8 cellular contexts compared by ENCODE assay signal in the genomic region with DNA sequence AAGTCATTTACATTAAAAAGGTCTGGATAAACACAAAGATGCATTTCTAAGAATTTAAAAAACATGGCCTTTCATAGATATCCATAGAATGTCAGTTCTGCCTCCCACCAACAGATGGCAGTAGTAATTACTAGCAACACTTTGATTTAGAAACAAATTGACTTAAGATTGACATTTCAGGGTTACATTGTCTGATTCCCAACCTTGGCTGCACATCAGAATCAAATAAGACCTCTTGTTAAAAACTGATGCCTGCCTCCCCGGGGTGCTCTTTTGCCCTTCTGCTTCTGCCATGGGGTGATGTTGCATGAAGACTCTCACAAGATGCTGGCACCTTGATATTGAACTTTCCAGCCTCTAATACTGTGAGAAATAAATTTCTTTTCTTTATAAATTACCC.
A peak's percentile ranks its signal among the peaks of the same experiment; 100 is the strongest.
DNase-seq lines count a peak whose midpoint lies in the region; ATAC-seq and TF ChIP-seq lines count a peak whose summit lies in the region.

No MANE protein-coding gene starts in this region.

- ATAC-seq in HG03432 (IDR thresholded peaks at IDR 0.05; ENCODE audit: unreplicated experiment) = no peak

- no peak overlapping the region for H3K4me3 Mint-ChIP-seq in nephron progenitor cell

- no peaks in the 10 kb centered on the region for H3K4me1 ChIP-seq in breast epithelium

- H3K36me3 ChIP-seq in breast epithelium = no peaks in the 10 kb centered on the region

- H3K9me3 ChIP-seq in breast epithelium = no peaks in the 10 kb centered on the region

- DNase-seq in GM12864 (ENCODE audit: low read depth) (peak; percentile 5), Kasumi-1 (lab: John Stamatoyannopoulos, UW) (peak; percentile 20 to 67), breast epithelium (ENCODE audit: low spot score in 2 of 2) (no peak), nephron progenitor cell (no peak), GOT3 (lab: John Stamatoyannopoulos, UW) (no peak), amniotic stem cell (lab: John Stamatoyannopoulos, UW) (no peak), NK-92 (lab: John Stamatoyannopoulos, UW; ENCODE audit: unreplicated experiment) (no peak)

- TF ChIP-seq CTCF in GM12864 (IDR thresholded peaks at IDR 0.05; ENCODE audit: low read depth, low read length, missing control alignments) = peak; percentile 50
- peak in 2 of 3 donors; percentile 26 to 34 for TF ChIP-seq CTCF in breast epithelium (IDR thresholded peaks at IDR 0.05)
- peak; percentile 32 for TF ChIP-seq CTCF in nephron progenitor cell (IDR thresholded peaks at IDR 0.05)

- H3K36me3 Mint-ChIP-seq in nephron progenitor cell (ENCODE audit: low read depth) = peaks cover 7% of the 10 kb centered on the region

- no peak overlapping the region for H3K27ac Mint-ChIP-seq in nephron progenitor cell

- H3K9me3 Mint-ChIP-seq in nephron progenitor cell = peaks cover 15% of the 10 kb centered on the region

- H3K27ac ChIP-seq in breast epithelium = no peak overlapping the region

- no peaks in the 10 kb centered on the region for H3K27me3 ChIP-seq in breast epithelium

- intact Hi-C loops in breast epithelium (cut with DNase I; ENCODE audit: low total_unique reads) = no loop called here

- TF ChIP-seq POLR2A in breast epithelium (IDR thresholded peaks at IDR 0.05) = no peak

- H3K4me3 ChIP-seq in GM12864 (ENCODE audit: low read depth, low read length) (no peak overlapping the region), breast epithelium (no peak overlapping the region)

- peaks cover 2% of the 10 kb centered on the region for H3K4me1 Mint-ChIP-seq in nephron progenitor cell

- H3K27me3 Mint-ChIP-seq in nephron progenitor cell (ENCODE audit: low read depth, poor library complexity) = no peaks in the 10 kb centered on the region

Comparison
In these comparisons a context has a peak if more than half of its experiments do, and no peak if none do; other contexts are left out.
1. DNase-seq: peak in GM12864 (single experiment) and Kasumi-1 (2 of 2); none in breast epithelium (0 of 2), nephron progenitor cell (single experiment), GOT3 (single experiment), amniotic stem cell (single experiment) and NK-92 (single experiment).
2. Peak in every context shown above with its lines, with median percentiles within 50 percentile points of each other: CTCF ChIP-seq.